ENCODE assay signal across 17 cellular contexts in the genomic region with DNA sequence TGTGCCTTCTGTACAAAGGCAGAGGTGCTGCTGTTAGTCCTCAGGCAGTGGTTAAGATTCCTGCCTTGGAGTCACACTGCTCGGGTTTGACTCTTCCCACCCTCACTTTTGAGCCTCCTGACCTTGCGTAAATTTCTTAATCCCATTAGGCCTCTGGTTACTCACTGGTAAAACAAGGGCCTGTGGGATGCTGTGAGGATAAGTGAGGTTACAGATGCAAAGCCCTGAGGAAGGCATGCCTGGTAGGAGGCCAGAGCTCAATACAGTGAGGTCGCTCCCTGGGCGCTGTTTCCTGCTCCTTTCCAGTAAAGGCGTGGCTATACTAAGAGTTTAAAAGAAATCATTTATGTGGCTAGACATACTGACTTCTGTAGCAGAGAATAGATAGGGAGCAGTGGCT.
DNase-seq lines count a peak whose midpoint lies in the region; ATAC-seq and TF ChIP-seq lines count a peak whose summit lies in the region.
"Had no signal": no experiment of that assay in that cellular context is flagged by ENCODE, and none has a peak within 500 bp of the region (broad histone marks: within the 10 kb centered on the region; RNA-seq: fewer than 3 reads in every experiment).

No MANE protein-coding gene starts in this region.

- ATAC-seq in HG03045 (IDR thresholded peaks at IDR 0.05; ENCODE audit: unreplicated experiment) = no peak
- no peak for ATAC-seq in HG02571 (IDR thresholded peaks at IDR 0.05; ENCODE audit: unreplicated experiment)
- ATAC-seq: activated CD4-positive, CD25-positive, alpha-beta regulatory T cell treated with anti-CD3 and anti-CD28 coated beads, Interleukin-2, amount 50 U/mL, for 24 hours; activated naive CD8-positive, alpha-beta T cell treated with anti-CD3 and anti-CD28 coated beads, Interleukin-2, amount 50 U/mL, for 24 hours; activated T-helper 17 cell treated with anti-CD3 and anti-CD28 coated beads, Interleukin-2, amount 50 U/mL, for 72 hours had no signal

- in situ Hi-C loops in astrocyte of the cerebellum (cut with HindIII; ENCODE audit: low sequenced_read_pairs) (no loop called here), GM13976 (cut with MboI; ENCODE audit: low sequenced_read_pairs, unreplicated experiment) (no loop called here)

- DNase-seq in M059J (ENCODE audit: low read depth) = peak; percentile 69
- peak; percentile 58 for DNase-seq in astrocyte of the cerebellum (ENCODE audit: low read depth)
- peak; percentile 66 for DNase-seq in iPS-NIHi7 (ENCODE audit: extremely low spot score)
- peak; percentile 65 for DNase-seq in smooth muscle cell of the brain vasculature (ENCODE audit: low read depth, low spot score)
- DNase-seq in GM13976 (ENCODE audit: low spot score) = no peak
- DNase-seq: activated naive CD8-positive, alpha-beta T cell treated with anti-CD3 and anti-CD28 coated beads, Interleukin-2, amount 50 U/mL, for 24 hours; C1 segment of cervical spinal cord; NCI-H1092; NCI-H2107; NCI-H748 treated with DMSO at 0.1 percent for 48 hours; occipital lobe; T-helper 1 cell; trophoblast cell had no signal

- TF ChIP-seq CTCF in astrocyte of the cerebellum (IDR thresholded peaks at IDR 0.05; ENCODE audit: low read depth, low read length, missing control alignments) (no peak), GM13976 (IDR thresholded peaks at IDR 0.05; ENCODE audit: borderline replicate concordance, control extremely low read depth, extremely low read depth, insufficient read depth, missing control alignments) (no peak)

- H3K4me3 ChIP-seq in astrocyte of the cerebellum (ENCODE audit: low read depth, low read length) = no peak overlapping the region
